Comparison of ENCODE assay signal across 21 cellular contexts in the genomic region with DNA sequence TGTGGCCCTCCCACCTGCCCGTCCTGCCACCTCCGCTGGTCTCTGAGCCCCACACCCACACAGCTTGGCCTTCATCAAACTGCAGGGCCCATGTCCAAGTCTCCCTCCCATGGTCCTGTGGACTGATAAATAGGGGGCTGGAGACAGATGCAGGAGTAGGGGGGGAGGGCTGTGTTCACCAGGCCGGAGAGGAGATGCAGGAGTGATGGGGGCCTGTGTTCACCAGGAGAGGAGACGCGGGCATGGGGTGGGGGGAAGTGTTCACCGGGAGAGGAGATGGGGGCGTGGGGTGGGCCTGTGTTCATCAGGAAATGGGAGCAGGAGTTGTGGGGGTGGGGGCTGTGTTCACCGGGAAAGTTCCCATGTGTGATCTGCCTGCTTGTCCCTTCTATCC. TPM values are rescaled to one million over a fixed set of nuclear protein-coding genes. Genes with fewer than 3 reads are reported as not detected.
DNase-seq lines count a peak whose midpoint lies in the region; ATAC-seq lines count a peak whose summit lies in the region.
"Had no signal": no experiment of that assay in that cellular context is flagged by ENCODE, and none has a peak within 500 bp of the region (broad histone marks: within the 10 kb centered on the region; RNA-seq: fewer than 3 reads in every experiment).

No MANE protein-coding gene starts in this region.

- H3K27me3 ChIP-seq in BLaER1 = peaks cover 13% of the 10 kb centered on the region; the same call in 1 of the 2 replicates

- DNase-seq in central memory CD8-positive, alpha-beta T cell (ENCODE audit: low spot score in 2 of 2) = no peak
- peak; percentile 64 for DNase-seq in mesenteric fat pad (ENCODE audit: low spot score)
- peak; percentile 13 for DNase-seq in stimulated activated CD8-positive, alpha-beta memory T cell treated with anti-CD3 and anti-CD28 coated beads, Interleukin-4, amount 100 ng/mL, for 48 hours
- no peak for DNase-seq in NCI-H2107 treated with DMSO at 0.1 percent for 48 hours (lab: John Stamatoyannopoulos, UW; ENCODE audit: unreplicated experiment)
- DNase-seq in G401 (ENCODE audit: low spot score) = no peak
- DNase-seq: Calu3, DMS79 treated with DMSO at 0.1 percent for 48 hours, MM.1S, NCI-H2029 treated with DMSO at 0.1 percent for 48 hours, NCI-H2227 treated with DMSO at 0.1 percent for 48 hours, NCI-H524, NCI-H774, SIG-M5 had no signal

- no peak overlapping the region for H3K27ac ChIP-seq in BLaER1
- H3K27ac ChIP-seq: HL-60, KMS-11, SK-N-MC had no signal

- H4K20me1 ChIP-seq in BLaER1 = peaks cover 11% of the 10 kb centered on the region

- H3K36me3 Mint-ChIP-seq in central memory CD8-positive, alpha-beta T cell (ENCODE audit: insufficient read depth) = no peaks in the 10 kb centered on the region

- H3K4me3 ChIP-seq in BLaER1 = no peak overlapping the region
- H3K4me3 ChIP-seq: SK-N-MC had no signal

- H3K4me3 Mint-ChIP-seq in central memory CD8-positive, alpha-beta T cell = no peak overlapping the region
- H3K4me3 Mint-ChIP-seq: B cell, IgD-negative memory B cell had no signal

- no peaks in the 10 kb centered on the region for H3K9me3 Mint-ChIP-seq in central memory CD8-positive, alpha-beta T cell
- H3K9me3 Mint-ChIP-seq: IgD-negative memory B cell had no signal

- no peaks in the 10 kb centered on the region for H3K4me1 Mint-ChIP-seq in central memory CD8-positive, alpha-beta T cell
- H3K4me1 Mint-ChIP-seq: B cell, IgD-negative memory B cell had no signal

- H3K9ac ChIP-seq in BLaER1 = no peak overlapping the region
- H3K9ac ChIP-seq: KMS-11 had no signal

- H3K27ac Mint-ChIP-seq in central memory CD8-positive, alpha-beta T cell (ENCODE audit: low read depth) = peak overlapping the region; percentile 70
- H3K27ac Mint-ChIP-seq: B cell had no signal

- H3K4me1 ChIP-seq in BLaER1 = peaks cover 98% of the 10 kb centered on the region

- no peaks in the 10 kb centered on the region for H3K9me3 ChIP-seq in BLaER1

- no peak for ATAC-seq in central memory CD8-positive, alpha-beta T cell (replicated peaks; ENCODE audit: extremely low read depth, poor library complexity, severe bottlenecking)
- ATAC-seq in HG02970 (IDR thresholded peaks at IDR 0.05; ENCODE audit: low FRiP score, unreplicated experiment) = no peak
- ATAC-seq: HCT116 had no signal

- peak overlapping the region; percentile 89 for H3K4me2 ChIP-seq in BLaER1
- H3K4me2 ChIP-seq: KMS-11 had no signal

- H3K27me3 Mint-ChIP-seq in central memory CD8-positive, alpha-beta T cell = peaks cover 53% of the 10 kb centered on the region

- H3K36me3 ChIP-seq in BLaER1 = no peaks in the 10 kb centered on the region

- in situ Hi-C loops in G401 (cut with HindIII; ENCODE audit: low sequenced_read_pairs) = no loop called here

RNA-seq across cellular contexts. Expression of a gene that starts 37.0 kb away (rescaled TPM):
- 0.48 TPM for total RNA-seq in mesenteric fat pad
- 0.27 TPM in 1 of 2 replicates, not detected in the other for total RNA-seq in G401 (2014; rRNA removed; shearing (Covaris generic))

Comparison
In these comparisons a context has a peak if more than half of its experiments do, and no peak if none do; other contexts are left out.
1. DNase-seq: peak in mesenteric fat pad (single experiment) and stimulated activated CD8-positive, alpha-beta memory T cell treated with anti-CD3 and anti-CD28 coated beads, Interleukin-4, amount 100 ng/mL, for 48 hours (single experiment); none in central memory CD8-positive, alpha-beta T cell (0 of 2), NCI-H2107 treated with DMSO at 0.1 percent for 48 hours (single experiment) and G401 (single experiment).